Comparison of ENCODE assay signal across 18 cellular contexts in genomic region chr16:57825298-57826039, GRCh38. TPM values are rescaled to one million over a fixed set of nuclear protein-coding genes. Genes with fewer than 3 reads are reported as not detected.
DNase-seq lines count a peak whose midpoint lies in the region; ATAC-seq and TF ChIP-seq lines count a peak whose summit lies in the region.
"Had no signal": no experiment of that assay in that cellular context is flagged by ENCODE, and none has a peak within 500 bp of the region (broad histone marks: within the 10 kb centered on the region; RNA-seq: fewer than 3 reads in every experiment).

No MANE protein-coding gene starts in this region.

- no peak for ATAC-seq in IMR-90 (ENCODE audit: low read depth)

- H3K23ac ChIP-seq in IMR-90 (ENCODE audit: low read depth, low read length) (no peak overlapping the region), mesenchymal stem cell (ENCODE audit: low read length in 2 of 2) (no peak overlapping the region)

- no peak overlapping the region for H2BK5ac ChIP-seq in IMR-90 (ENCODE audit: low read depth, low read length, poor library complexity, severe bottlenecking)
- H2BK5ac ChIP-seq in mesenchymal stem cell (ENCODE audit: low read depth, low read length, poor library complexity, severe bottlenecking) = no peak overlapping the region

- no peak overlapping the region for H3K4me3 Mint-ChIP-seq in type B pancreatic cell
- H3K4me3 Mint-ChIP-seq in chondrocyte (ENCODE audit: unreplicated experiment) = no peak overlapping the region
- H3K4me3 Mint-ChIP-seq: B cell; CD4-positive, alpha-beta memory T cell; GM23338 had no signal

- no peak overlapping the region for H4K5ac ChIP-seq in IMR-90 (ENCODE audit: low read depth, low read length)

- CTCF ChIA-PET in IMR-90 (lab: Yijun Ruan, JAX) = no interaction called here

- H2BK15ac ChIP-seq in IMR-90 (ENCODE audit: low read depth, low read length) (no peak overlapping the region), mesenchymal stem cell (ENCODE audit: low read depth, poor library complexity, severe bottlenecking) (no peak overlapping the region)

- peaks cover 4% of the 10 kb centered on the region for H3K27me3 Mint-ChIP-seq in type B pancreatic cell
- no peaks in the 10 kb centered on the region for H3K27me3 Mint-ChIP-seq in chondrocyte (ENCODE audit: low read depth)

- no peak overlapping the region for H2BK20ac ChIP-seq in IMR-90 (ENCODE audit: low read depth, low read length)

- POLR2A ChIA-PET in IMR-90 (lab: Charles Lee; ENCODE audit: unreplicated experiment) = no interaction called here

- H3K36me3 ChIP-seq in IMR-90 (ENCODE audit: control insufficient read depth, insufficient read depth, low read length) (no peaks in the 10 kb centered on the region), mesenchymal stem cell (ENCODE audit: control insufficient read depth in 1 of 2, insufficient read depth in 2 of 2, low read depth in 1 of 2, low read length in 2 of 2) (peaks cover 0 to 5% of the 10 kb centered on the region in 2 experiments)
- H3K36me3 ChIP-seq: MG63, SJSA1 had no signal

- H2AFZ ChIP-seq in IMR-90 (replicated peaks; ENCODE audit: low read length, poor library complexity) (peak overlapping the region; percentile 38), mesenchymal stem cell (ENCODE audit: low read depth, low read length) (no peak overlapping the region)

- H3K4me1 Mint-ChIP-seq in type B pancreatic cell (ENCODE audit: unreplicated experiment) (peaks cover 19% of the 10 kb centered on the region), chondrocyte (ENCODE audit: low read depth) (peaks cover 14% of the 10 kb centered on the region)
- H3K4me1 Mint-ChIP-seq: B cell; CD4-positive, alpha-beta memory T cell had no signal

- no peaks in the 10 kb centered on the region for H3K36me3 Mint-ChIP-seq in type B pancreatic cell
- no peaks in the 10 kb centered on the region for H3K36me3 Mint-ChIP-seq in chondrocyte (ENCODE audit: low read depth)
- H3K36me3 Mint-ChIP-seq: CD4-positive, alpha-beta memory T cell had no signal

- H3K9me3 Mint-ChIP-seq in type B pancreatic cell = no peaks in the 10 kb centered on the region
- no peaks in the 10 kb centered on the region for H3K9me3 Mint-ChIP-seq in chondrocyte (ENCODE audit: low read depth)
- H3K9me3 Mint-ChIP-seq: CD4-positive, alpha-beta memory T cell; GM23338 had no signal

- H2BK12ac ChIP-seq in mesenchymal stem cell (ENCODE audit: low read length in 2 of 2) = no peak overlapping the region

- no peak overlapping the region for H2AK5ac ChIP-seq in IMR-90 (ENCODE audit: low read depth, low read length)
- H2AK5ac ChIP-seq in mesenchymal stem cell (ENCODE audit: low read length, severe bottlenecking) = peak overlapping the region; percentile 51

- H3K9me1 ChIP-seq in IMR-90 (ENCODE audit: insufficient read depth, low read length) = peaks cover 11% of the 10 kb centered on the region; the same call in 1 of the 2 replicates

- H3K14ac ChIP-seq in IMR-90 (replicated peaks; ENCODE audit: low read depth, low read length) = no peak overlapping the region
- H3K14ac ChIP-seq in mesenchymal stem cell (ENCODE audit: low read length in 2 of 2) = no peak overlapping the region

- peaks cover 35% of the 10 kb centered on the region for H3K27me3 ChIP-seq in IMR-90 (ENCODE audit: control insufficient read depth, insufficient read depth, low read length)
- H3K27me3 ChIP-seq in mesenchymal stem cell (ENCODE audit: control insufficient read depth in 1 of 2, insufficient read depth in 1 of 2, low read length in 2 of 2) = peaks cover 0 to 58% of the 10 kb centered on the region in 2 experiments
- H3K27me3 ChIP-seq: MG63, SJSA1 had no signal

- no CpG with 5 or more reads among the region's 6 CpGs for WGBS in IMR-90 (ENCODE audit: extremely low coverage in 2 of 2, insufficient read length in 1 of 2), 2 experiments
- WGBS in mesenchymal stem cell = 82% methylated on average over 4 of the region's 6 CpGs

- no peak overlapping the region for H2BK120ac ChIP-seq in IMR-90 (ENCODE audit: low read depth, low read length)
- H2BK120ac ChIP-seq in mesenchymal stem cell (ENCODE audit: low read depth, low read length) = no peak overlapping the region

- H3K79me1 ChIP-seq in IMR-90 (ENCODE audit: low read depth in 1 of 2, low read length in 2 of 2) (no peaks in the 10 kb centered on the region), mesenchymal stem cell (replicated peaks; ENCODE audit: low read length, poor library complexity, severe bottlenecking) (peaks cover 13% of the 10 kb centered on the region)

- BruUV-seq in IMR-90 (replicated peaks; lab: Mats Ljungman, UMichigan) = no TSS peak

- H3K27ac ChIP-seq in IMR-90 (ENCODE audit: insufficient read depth, low read length) = no peak overlapping the region
- no peak overlapping the region for H3K27ac ChIP-seq in mesenchymal stem cell (ENCODE audit: low read length, poor library complexity, severe bottlenecking)
- H3K27ac ChIP-seq: KMS-11, SJSA1 had no signal

- H3K9me3 ChIP-seq in IMR-90 (ENCODE audit: control insufficient read depth, insufficient read depth, low read length) (no peaks in the 10 kb centered on the region), mesenchymal stem cell (ENCODE audit: control insufficient read depth, low read length) (no peaks in the 10 kb centered on the region)
- H3K9me3 ChIP-seq: MG63, SJSA1 had no signal

- H4K8ac ChIP-seq in IMR-90 (ENCODE audit: low read depth in 2 of 2, low read length in 2 of 2) = no peak overlapping the region
- no peak overlapping the region for H4K8ac ChIP-seq in mesenchymal stem cell (ENCODE audit: low read length)

- no peak overlapping the region for H4K91ac ChIP-seq in IMR-90 (ENCODE audit: insufficient read depth, low read depth, low read length)
- H4K91ac ChIP-seq in mesenchymal stem cell (ENCODE audit: low read length) = no peak overlapping the region

- H4K20me1 ChIP-seq in IMR-90 (ENCODE audit: insufficient read depth, low read length) = no peaks in the 10 kb centered on the region

- H3K9ac ChIP-seq in IMR-90 (ENCODE audit: low read depth, low read length) = no peak overlapping the region
- no peak overlapping the region for H3K9ac ChIP-seq in mesenchymal stem cell (ENCODE audit: low read length)
- H3K9ac ChIP-seq: KMS-11 had no signal

- in situ Hi-C loops in IMR-90 (cut with MboI; ENCODE audit: low sequenced_read_pairs) = no loop called here

- H2AK9ac ChIP-seq in IMR-90 (replicated peaks; ENCODE audit: low read depth, low read length, poor library complexity) = peak overlapping the region; percentile 48

- H3K4me2 ChIP-seq in IMR-90 (ENCODE audit: low read depth, low read length) = no peak overlapping the region
- H3K4me2 ChIP-seq in mesenchymal stem cell (ENCODE audit: low read length, poor library complexity, severe bottlenecking) = no peak overlapping the region
- H3K4me2 ChIP-seq: GM23338, KMS-11 had no signal

- H3K4me1 ChIP-seq in IMR-90 (ENCODE audit: control insufficient read depth, insufficient read depth, low read length) (no peaks in the 10 kb centered on the region; the same call in 1 of the 2 replicates), mesenchymal stem cell (ENCODE audit: control insufficient read depth, insufficient read depth, low read depth, low read length) (peaks cover 27% of the 10 kb centered on the region)

- no peak for TF ChIP-seq POLR2A in IMR-90 (IDR thresholded peaks at IDR 0.05; ENCODE audit: low read depth, low read length)

- H3K27ac Mint-ChIP-seq in type B pancreatic cell (peak overlapping the region; percentile 86), chondrocyte (ENCODE audit: unreplicated experiment) (no peak overlapping the region)
- H3K27ac Mint-ChIP-seq: B cell, GM23338 had no signal

- H3K18ac ChIP-seq in IMR-90 (ENCODE audit: low read depth, low read length) (no peak overlapping the region), mesenchymal stem cell (ENCODE audit: low read depth in 1 of 2, low read length in 2 of 2) (no peak overlapping the region)

- dilution Hi-C loops in IMR-90 (cut with HindIII; ENCODE audit: low sequenced_read_pairs, unreplicated experiment) = no loop called here

- intact Hi-C loops in IMR-90 (cut with micrococcal nuclease) = no loop called here

- H3K4me3 ChIP-seq in IMR-90 (ENCODE audit: insufficient read depth, low read depth, low read length) (no peak overlapping the region), mesenchymal stem cell (ENCODE audit: insufficient read depth in 1 of 2, low read depth in 1 of 2, low read length in 2 of 2) (no peak overlapping the region)
- H3K4me3 ChIP-seq: GM23338, MG63, SJSA1 had no signal

- TF ChIP-seq RAD21 in IMR-90 (IDR thresholded peaks at IDR 0.05; ENCODE audit: low read length) = no peak

- DNase-seq in IMR-90 = no peak
- peak; percentile 68 for DNase-seq in RPMI7951 (ENCODE audit: low read depth)
- no peak for DNase-seq in mesenchymal stem cell
- DNase-seq in type B pancreatic cell (ENCODE audit: extremely low spot score, unreplicated experiment) = no peak
- no peak for DNase-seq in chondrocyte (ENCODE audit: low spot score)
- no peak for DNase-seq in GDM1 (lab: John Stamatoyannopoulos, UW)
- DNase-seq in activated effector memory CD4-positive, alpha-beta T cell treated with Interleukin-2 at 50 U/mL for 16 hours = no peak
- DNase-seq: CD4-positive, alpha-beta memory T cell; MG63; NCI-H1092 treated with DMSO at 0.1 percent for 48 hours; NCI-H187; NCI-H345; NCI-H526; SW 1271 had no signal

- TF ChIP-seq CTCF in IMR-90 (conservative IDR thresholded peaks at IDR 0.05; ENCODE audit: low read depth, low read length) (no peak), type B pancreatic cell (conservative IDR thresholded peaks at IDR 0.05) (no peak), chondrocyte (IDR thresholded peaks at IDR 0.05) (no peak)

- no peak overlapping the region for H3K56ac ChIP-seq in IMR-90 (ENCODE audit: extremely low read depth, insufficient read depth, low read length)

- no peak overlapping the region for H3K4ac ChIP-seq in IMR-90 (ENCODE audit: low read depth, low read length)
- no peak overlapping the region for H3K4ac ChIP-seq in mesenchymal stem cell (ENCODE audit: low read depth in 1 of 2, low read length in 2 of 2)

TF ChIP-seq in IMR-90, 13 proteins besides CTCF, POLR2A, EP300 and RAD21 (continues in another document):
- no peak for TF ChIP-seq MAFK (IDR thresholded peaks at IDR 0.05; ENCODE audit: low read depth, low read length)
- TF ChIP-seq BHLHE40 (IDR thresholded peaks at IDR 0.05; ENCODE audit: low read depth, low read length) = no peak
- TF ChIP-seq CHD1 (IDR thresholded peaks at IDR 0.05; ENCODE audit: low read depth, low read length) = no peak
- no peak for TF ChIP-seq CEBPB (IDR thresholded peaks at IDR 0.05; ENCODE audit: low read depth, low read length)
- TF ChIP-seq FOS (IDR thresholded peaks at IDR 0.05; ENCODE audit: low read depth, low read length) = no peak
- no peak for TF ChIP-seq MXI1 (IDR thresholded peaks at IDR 0.05; ENCODE audit: borderline replicate concordance, low read depth, low read length)

RNA-seq across cellular contexts. Expression of gene KIFC3, which starts 23.2 kb away (rescaled TPM):
- total RNA-seq in IMR-90 (2012; rRNA removed) = 38.3 and 48.6 TPM in 2 replicates
- polyA plus RNA-seq in IMR-90 (2012; rRNA removed) = 62.5 and 66.6 TPM in 2 replicates
- polyA plus RNA-seq in IMR-90 (2012; cell fraction: cytosol; rRNA removed) = 43.3 and 62.3 TPM in 2 replicates
- polyA plus RNA-seq in IMR-90 (2012; cell fraction: nucleus; rRNA removed; ENCODE audit: low replicate concordance) = 123 and 327 TPM in 2 replicates
- 49.3 and 58.5 TPM in 2 replicates for total RNA-seq in RPMI7951 (2014; rRNA removed; shearing (Covaris generic))
- polyA plus RNA-seq in mesenchymal stem cell (2013, experiment 1 of 2) = 28.1 TPM
- 25.8 TPM for polyA plus RNA-seq in mesenchymal stem cell (2013, experiment 2 of 2)
- 27.3 and 48.4 TPM in 2 replicates for total RNA-seq in type B pancreatic cell (ENCODE audit: low replicate concordance)
- total RNA-seq in chondrocyte = 74.4 to 135 TPM (median 75.6 TPM) in 3 replicates
- polyA plus RNA-seq: CD4-positive, alpha-beta memory T cell had no signal
